28 cellular contexts compared by ENCODE assay signal in genomic region chr15:62997441-62997840, GRCh38.
"Had no signal": no experiment of that assay in that cellular context is flagged by ENCODE, and none has a peak within 500 bp of the region (broad histone marks: within the 10 kb centered on the region; RNA-seq: fewer than 3 reads in every experiment).

No MANE protein-coding gene starts in this region.

- H3K9me3 Mint-ChIP-seq: activated naive CD4-positive, alpha-beta T cell treated with anti-CD3 and anti-CD28 coated beads, Interleukin-2, amount 50 U/mL, for 72 hours; activated naive CD8-positive, alpha-beta T cell treated with anti-CD3 and anti-CD28 coated beads, Interleukin-2, amount 50 U/mL, for 24 hours; activated T-helper 17 cell treated with anti-CD3 and anti-CD28 coated beads, Interleukin-2, amount 50 U/mL, for 72 hours; T-helper 1 cell treated with Interleukin-12 subunit alpha and Interleukin-12 subunit beta and Interleukin-4 antibody, amounts not matched to agents 30 μg/mL and 1 μg/mL, for 36 hours; WTC11 had no signal

- H3K4me2 ChIP-seq: KMS-11 had no signal

- H3K4me3 Mint-ChIP-seq: activated CD8-positive, alpha-beta memory T cell treated with anti-CD3 and anti-CD28 coated beads, Interleukin-2, amount 10 ng/mL, durations not matched to agents 7 days and 5 days; activated CD8-positive, alpha-beta T cell treated with anti-CD3 and anti-CD28 coated beads, Interleukin-2, amount 10 ng/mL, durations not matched to agents 7 days and 5 days; activated naive CD8-positive, alpha-beta T cell treated with anti-CD3 and anti-CD28 coated beads, Interleukin-2, amount 50 U/mL, for 24 hours; activated T-helper 17 cell treated with anti-CD3 and anti-CD28 coated beads, Interleukin-2, amount 50 U/mL, for 72 hours; T-helper 1 cell treated with Interleukin-12 subunit alpha and Interleukin-12 subunit beta and Interleukin-4 antibody, amounts not matched to agents 30 μg/mL and 1 μg/mL, for 36 hours; WTC11 had no signal

- H3K9me3 ChIP-seq: ascending aorta, body of pancreas, MG63 had no signal

- H3K27me3 Mint-ChIP-seq: activated naive CD8-positive, alpha-beta T cell treated with anti-CD3 and anti-CD28 coated beads, Interleukin-2, amount 50 U/mL, for 24 hours had no signal

- H3K4me1 Mint-ChIP-seq: activated CD8-positive, alpha-beta memory T cell treated with anti-CD3 and anti-CD28 coated beads, Interleukin-2, amount 10 ng/mL, durations not matched to agents 7 days and 5 days; activated naive CD8-positive, alpha-beta T cell treated with anti-CD3 and anti-CD28 coated beads, Interleukin-2, amount 50 U/mL, for 24 hours; activated T-helper 17 cell treated with anti-CD3 and anti-CD28 coated beads, Interleukin-2, amount 50 U/mL, for 72 hours had no signal

- H3K36me3 ChIP-seq: ascending aorta, MG63 had no signal

- ATAC-seq: activated CD8-positive, alpha-beta memory T cell treated with anti-CD3 and anti-CD28 coated beads, Interleukin-2, amount 10 ng/mL, durations not matched to agents 7 days and 5 days; activated CD8-positive, alpha-beta T cell treated with anti-CD3 and anti-CD28 coated beads, Interleukin-2, amount 10 ng/mL, durations not matched to agents 7 days and 5 days; activated naive CD4-positive, alpha-beta T cell treated with anti-CD3 and anti-CD28 coated beads, Interleukin-2, amount 50 U/mL, for 72 hours; activated naive CD8-positive, alpha-beta T cell treated with anti-CD3 and anti-CD28 coated beads, Interleukin-2, amount 50 U/mL, for 24 hours; activated T-helper 17 cell treated with anti-CD3 and anti-CD28 coated beads, Interleukin-2, amount 50 U/mL, for 72 hours; body of pancreas; Panc1; WTC11 had no signal

- H3K27ac ChIP-seq: ascending aorta, body of pancreas, KMS-11 had no signal

- H3K9ac ChIP-seq: KMS-11 had no signal

- H3K27ac Mint-ChIP-seq: activated CD8-positive, alpha-beta memory T cell treated with anti-CD3 and anti-CD28 coated beads, Interleukin-2, amount 10 ng/mL, durations not matched to agents 7 days and 5 days; activated CD8-positive, alpha-beta T cell treated with anti-CD3 and anti-CD28 coated beads, Interleukin-2, amount 10 ng/mL, durations not matched to agents 7 days and 5 days; activated naive CD4-positive, alpha-beta T cell treated with anti-CD3 and anti-CD28 coated beads, Interleukin-2, amount 50 U/mL, for 72 hours; activated naive CD8-positive, alpha-beta T cell treated with anti-CD3 and anti-CD28 coated beads, Interleukin-2, amount 50 U/mL, for 24 hours; activated T-helper 17 cell treated with anti-CD3 and anti-CD28 coated beads, Interleukin-2, amount 50 U/mL, for 72 hours; T-helper 1 cell treated with Interleukin-12 subunit alpha and Interleukin-12 subunit beta and Interleukin-4 antibody, amounts not matched to agents 30 μg/mL and 1 μg/mL, for 36 hours; WTC11 had no signal

- DNase-seq: activated CD4-positive, alpha-beta T cell treated with anti-CD3 and anti-CD28 coated beads for 48 hours; activated CD4-positive, alpha-beta T cell treated with anti-CD3 and anti-CD28 coated beads, Interleukin-2, amount 50 U/mL, for 4 hours; activated CD4-positive, CD25-positive, alpha-beta regulatory T cell treated with anti-CD3 and anti-CD28 coated beads, Interleukin-2, amount 50 U/mL, for 72 hours; activated CD8-positive, alpha-beta memory T cell treated with anti-CD3 and anti-CD28 coated beads, Interleukin-2, amount 10 ng/mL, durations not matched to agents 7 days and 5 days; activated CD8-positive, alpha-beta T cell treated with anti-CD3 and anti-CD28 coated beads, Interleukin-2, amount 10 ng/mL, durations not matched to agents 7 days and 5 days; activated naive CD8-positive, alpha-beta T cell treated with anti-CD3 and anti-CD28 coated beads, Interleukin-2, amount 50 U/mL, for 24 hours; activated T-cell treated with anti-CD3 and anti-CD28 coated beads, Interleukin-2, amount 50 U/mL, for 48 hours; amniotic stem cell; body of pancreas; MG63; MV-4-11; NCI-H1105; NCI-H1436; NCI-H1694 treated with DMSO at 0.1 percent for 48 hours; NCI-H2029 treated with DMSO at 0.1 percent for 48 hours; NCI-H345; NCI-H510A; NCI-H526 treated with DMSO at 0.1 percent for 48 hours; NCI-H82; RPMI8226; SHP77 treated with DMSO at 0.1 percent for 48 hours had no signal

- H3K36me3 Mint-ChIP-seq: activated CD8-positive, alpha-beta memory T cell treated with anti-CD3 and anti-CD28 coated beads, Interleukin-2, amount 10 ng/mL, durations not matched to agents 7 days and 5 days; activated naive CD4-positive, alpha-beta T cell treated with anti-CD3 and anti-CD28 coated beads, Interleukin-2, amount 50 U/mL, for 72 hours; WTC11 had no signal

- H3K4me3 ChIP-seq: ascending aorta, body of pancreas, MG63 had no signal

- H3K27me3 ChIP-seq: ascending aorta, body of pancreas, MG63 had no signal
